ENCODE assay signal across 1 cellular context in genomic region chr10:113096111-113097045, GRCh38.
TF ChIP-seq lines count a peak whose summit lies in the region.

No MANE protein-coding gene starts in this region.

TF ChIP-seq in GM23338, 12 proteins besides CTCF, POLR2A, EP300 and RAD21 (continued from another document):
- no peak for TF ChIP-seq EZH2phosphoT487 (IDR thresholded peaks at IDR 0.05; ENCODE audit: unreplicated experiment)
- TF ChIP-seq STAT1 (IDR thresholded peaks at IDR 0.05; ENCODE audit: unreplicated experiment): no peak
- no peak for TF ChIP-seq NANOG (IDR thresholded peaks at IDR 0.05; ENCODE audit: borderline replicate concordance)
- no peak for TF ChIP-seq JUNB (IDR thresholded peaks at IDR 0.05; ENCODE audit: unreplicated experiment)
- TF ChIP-seq EZH2 (IDR thresholded peaks at IDR 0.05; ENCODE audit: low read depth, unreplicated experiment): no peak
- no peak for TF ChIP-seq POLR2AphosphoS5 (IDR thresholded peaks at IDR 0.05; ENCODE audit: low read depth)
- no peak for TF ChIP-seq ZNF114 (CRISPR knock-in tag; IDR thresholded peaks at IDR 0.05)
- TF ChIP-seq ETS1 (IDR thresholded peaks at IDR 0.05): no peak
TF ChIP-seq in GM23338: peak in this region for 0.
